In the genomic region with DNA sequence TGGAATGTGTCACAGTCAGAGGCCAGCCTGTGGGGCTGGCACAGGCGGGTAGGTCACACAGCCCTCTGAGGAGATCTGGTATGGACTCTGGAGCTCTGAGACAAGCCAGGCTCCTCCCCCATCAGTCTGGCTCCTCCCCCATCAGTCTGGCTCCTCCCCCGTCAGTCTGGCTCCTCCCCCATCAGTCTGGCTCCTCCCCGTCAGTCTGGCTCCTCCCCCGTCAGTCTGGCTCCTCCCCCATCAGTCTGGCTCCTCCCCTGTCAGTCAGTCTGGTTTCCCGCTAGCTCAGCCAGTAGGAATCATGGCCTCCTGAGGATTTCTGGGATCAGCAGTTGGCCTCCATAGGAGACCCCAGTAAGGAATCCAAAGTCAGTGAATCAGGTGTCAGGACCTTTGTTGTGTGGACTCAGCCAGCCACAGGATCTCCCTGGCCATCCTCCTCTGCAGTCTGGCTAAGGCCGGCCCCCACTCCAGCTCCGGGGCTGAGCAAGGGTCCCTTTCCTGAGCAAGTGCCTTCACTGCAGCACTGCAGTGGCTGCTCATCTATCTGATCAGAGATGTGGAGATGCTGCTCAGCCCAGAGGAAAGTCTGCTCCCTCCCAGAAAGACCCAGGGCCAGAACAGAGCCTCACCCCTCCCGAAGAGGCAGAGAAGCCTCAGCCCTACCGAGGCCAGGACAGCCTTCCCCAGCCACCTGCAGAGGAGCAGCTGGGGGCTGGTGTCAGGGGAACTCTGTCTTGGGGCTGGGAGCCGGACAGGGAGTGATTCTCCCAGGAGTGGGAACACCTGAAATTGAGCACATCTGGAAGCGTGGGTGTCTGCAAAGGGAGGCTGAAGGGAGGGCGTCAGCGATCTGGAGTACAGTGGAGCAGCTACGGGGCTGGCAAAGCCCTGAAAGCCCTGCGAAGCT, we compare ENCODE assay signal across 13 cellular contexts. TPM values are rescaled to one million over a fixed set of nuclear protein-coding genes. Genes with fewer than 3 reads are reported as not detected.
DNase-seq lines count a peak whose midpoint lies in the region; ATAC-seq, FAIRE-seq and TF ChIP-seq lines count a peak whose summit lies in the region.
"Had no signal": no experiment of that assay in that cellular context is flagged by ENCODE, and none has a peak within 500 bp of the region (broad histone marks: within the 10 kb centered on the region; RNA-seq: fewer than 3 reads in every experiment).

No MANE protein-coding gene starts in this region.

- no peaks in the 10 kb centered on the region for H3K9me3 ChIP-seq in HUES6 (ENCODE audit: control insufficient read depth, insufficient read depth, low read depth, low read length)
- no peaks in the 10 kb centered on the region for H3K9me3 ChIP-seq in H1 (ENCODE audit: insufficient read depth in 2 of 2, low read depth in 1 of 2, low read length in 1 of 2)
- H3K9me3 ChIP-seq: upper lobe of left lung had no signal

- no peak for TF ChIP-seq RAD21 in H1 (IDR thresholded peaks at IDR 0.05 in 1 of 2, conservative IDR thresholded peaks at IDR 0.05 in 1 of 2; ENCODE audit: low read depth in 2 of 2, low read length in 2 of 2)

- H2BK15ac ChIP-seq in H1 (ENCODE audit: low read length) = no peak overlapping the region

- H3K4ac ChIP-seq in H1 (replicated peaks; ENCODE audit: insufficient read length, low read depth, low read length) = no peak overlapping the region

- no peaks in the 10 kb centered on the region for H3K79me1 ChIP-seq in H1 (ENCODE audit: low read depth, low read length)

- H3K4me1 ChIP-seq in HUES6 (ENCODE audit: control insufficient read depth, insufficient read depth, low read length) (peaks cover 43% of the 10 kb centered on the region), H1 (replicated peaks in 1 of 4; ENCODE audit: control insufficient read depth in 3 of 4, insufficient read depth in 4 of 4, low read length in 3 of 4) (peaks cover 0 to 26% (median 16%) of the 10 kb centered on the region in 4 experiments; a peak in 6 of 7 replicates)
- H3K4me1 ChIP-seq: upper lobe of left lung had no signal

- H3K23ac ChIP-seq in H1 (ENCODE audit: insufficient read length) = no peak overlapping the region

- H3K36me3 ChIP-seq in HUES6 (ENCODE audit: control insufficient read depth, insufficient read depth, low read length) (no peaks in the 10 kb centered on the region), H1 (ENCODE audit: control insufficient read depth in 2 of 4, insufficient read depth in 4 of 4, low read length in 3 of 4) (no peaks in the 10 kb centered on the region)
- H3K36me3 ChIP-seq: upper lobe of left lung had no signal

- no peak overlapping the region for H3K56ac ChIP-seq in H1 (replicated peaks; ENCODE audit: insufficient read length, low read depth, low read length)

- H3K79me2 ChIP-seq in H1 (ENCODE audit: control insufficient read depth in 1 of 2, insufficient read depth in 2 of 2, low read length in 2 of 2) = no peaks in the 10 kb centered on the region

- no peak overlapping the region; the same call in 1 of the 2 replicates for H4K8ac ChIP-seq in H1 (ENCODE audit: extremely low read depth, insufficient read depth, low read length)

- H3K9ac ChIP-seq in HUES6 (ENCODE audit: low read length) (no peak overlapping the region), H1 (replicated peaks in 1 of 4; ENCODE audit: extremely low read depth in 1 of 4, low read depth in 3 of 4, low read length in 3 of 4) (no peak overlapping the region)

- 88% methylated on average over 12 of the region's 15 CpGs; no CpG with 5 or more reads in 1 of the 2 experiments for WGBS in H1 (ENCODE audit: extremely low coverage in 1 of 2, insufficient coverage in 1 of 2, insufficient read length in 1 of 2, insufficient replicate concordance in 2 of 2, low coverage in 1 of 2, low lambda C conversion rate in 2 of 2, missing lambda C conversion rate in 1 of 2), 2 experiments

- no peak overlapping the region for H2BK120ac ChIP-seq in H1 (replicated peaks; ENCODE audit: low read depth, low read length)

- H2BK12ac ChIP-seq in H1 (ENCODE audit: low read depth, low read length) = no peak overlapping the region; the same call in 1 of the 2 replicates

- H4K91ac ChIP-seq in H1 (replicated peaks; ENCODE audit: insufficient read length, low read length) = peak overlapping the region; percentile 4

- TF ChIP-seq POLR2A in H1 (IDR thresholded peaks at IDR 0.05; ENCODE audit: control extremely low read depth in 1 of 2, low read depth in 2 of 2, low read length in 2 of 2) = no peak

- ATAC-seq in sciatic nerve (no peak), HG03159 (IDR thresholded peaks at IDR 0.05; ENCODE audit: unreplicated experiment) (no peak)

- peak overlapping the region; percentile 5; the same call in 1 of the 2 replicates for H2BK5ac ChIP-seq in H1 (ENCODE audit: low read depth, low read length)

- H2AFZ ChIP-seq in H1 (ENCODE audit: low read length) = no peak overlapping the region

- H2BK20ac ChIP-seq in H1 (ENCODE audit: low read length) = no peak overlapping the region

- POLR2A ChIA-PET in H1 (lab: Charles Lee; ENCODE audit: partially characterized antibody) = interaction anchor here (1.2 kb wide), 1 partner anchor 17 kb away, joined by 7 read pairs; no protein-coding TSS in a partner anchor

- CTCF ChIA-PET in H1 (lab: Charles Lee; ENCODE audit: partially characterized antibody) = interaction anchor here (0.9 to 2.2 kb wide), 8 partner anchors 8 to 117 kb away, joined by 3 to 14 read pairs (median 5); no protein-coding TSS in a partner anchor

- H4K5ac ChIP-seq in H1 (ENCODE audit: insufficient read length, low read depth, low read length) = no peak overlapping the region

- TF ChIP-seq EP300 in H1 (IDR thresholded peaks at IDR 0.05; ENCODE audit: borderline replicate concordance in 1 of 2, low read depth in 2 of 2, low read length in 2 of 2) = no peak

- H4K20me1 ChIP-seq in H1 (replicated peaks in 1 of 2; ENCODE audit: control insufficient read depth in 1 of 2, insufficient read depth in 2 of 2, low read length in 2 of 2) = no peaks in the 10 kb centered on the region

- DNase-seq in activated T-cell treated with anti-CD3 and anti-CD28 coated beads, Interleukin-2, amount 50 U/mL, for 48 hours = peak; percentile 32 to 34
- no peak for DNase-seq in activated T-cell treated with anti-CD3 and anti-CD28 coated beads, Interleukin-2, amount 50 U/mL, for 1 hour
- DNase-seq in H1 (ENCODE audit: low read depth in 1 of 2, low spot score in 2 of 2) = peak in 1 of 2 experiments; percentile 70
- DNase-seq in sciatic nerve (ENCODE audit: low spot score) = peak; percentile 50
- no peak for DNase-seq in HPDE6-E6E7 (ENCODE audit: extremely low spot score)
- DNase-seq in foreskin fibroblast = no peak
- DNase-seq: cerebellar nuclear complex, DMS 273 treated with DMSO at 0.1 percent for 48 hours, NCI-H1694, upper lobe of left lung had no signal

- FAIRE-seq in H1 (lab: Jason Lieb, UNC) = peak; percentile 52

- H3K27ac ChIP-seq in HUES6 (ENCODE audit: low read depth, low read length) (no peak overlapping the region), H1 (ENCODE audit: low read depth, low read length) (no peak overlapping the region)
- H3K27ac ChIP-seq: upper lobe of left lung had no signal

- no peak overlapping the region for H2AK5ac ChIP-seq in H1 (ENCODE audit: low read depth, low read length)

- intact Hi-C loops in sciatic nerve (cut with DNase I) = no loop called here

- peak overlapping the region; percentile 45 to 61 for H3K4me2 ChIP-seq in H1 (ENCODE audit: insufficient read depth in 1 of 2, low read depth in 2 of 2, low read length in 2 of 2)

- H3K23me2 ChIP-seq in H1 (ENCODE audit: low read depth, low read length) = no peaks in the 10 kb centered on the region

- H3K4me3 ChIP-seq in HUES6 (ENCODE audit: low read depth, low read length) (peak overlapping the region; percentile 46; the same call in 1 of the 2 replicates), H1 (ENCODE audit: extremely low read depth in 1 of 4, insufficient read depth in 2 of 4, low read depth in 3 of 4, low read length in 4 of 4) (peak overlapping the region in 1 of 4 experiments; percentile 46; a peak in 1 of 8 replicates), foreskin fibroblast (ENCODE audit: low read depth in 1 of 2, low read length in 2 of 2) (no peak overlapping the region)
- H3K4me3 ChIP-seq: upper lobe of left lung had no signal

- H3K14ac ChIP-seq in H1 (ENCODE audit: insufficient read length) = no peak overlapping the region

- no peak overlapping the region; the same call in 1 of the 2 replicates for H3K18ac ChIP-seq in H1 (ENCODE audit: extremely low read depth, low read length)

- TF ChIP-seq CTCF in H1 (IDR thresholded peaks at IDR 0.05; ENCODE audit: control extremely low read depth in 1 of 3, insufficient read depth in 1 of 3, low read depth in 1 of 3, low read length in 3 of 3) (no peak), foreskin fibroblast (IDR thresholded peaks at IDR 0.05; ENCODE audit: low read depth, low read length) (no peak)

- H3K27me3 ChIP-seq in HUES6 (ENCODE audit: control insufficient read depth, insufficient read depth, low read length) (peaks cover 32% of the 10 kb centered on the region), H1 (replicated peaks in 1 of 4; ENCODE audit: control insufficient read depth in 3 of 4, extremely low read depth in 1 of 4, insufficient read depth in 3 of 4, low read length in 3 of 4) (peaks cover 0 to 7% (median 5%) of the 10 kb centered on the region in 4 experiments; a peak in 6 of 7 replicates)
- H3K27me3 ChIP-seq: upper lobe of left lung had no signal

RNA-seq across cellular contexts. Expression of a gene that starts 35.7 kb away (rescaled TPM):
- 3.1 and 3.6 TPM in 2 replicates for total RNA-seq in H1 (2021; fragmentation: NEBNext Ultra II Directional; extraction: Animal tissue kit (Norgen Biotek cat#: 25700))
- 1.2 and 2.2 TPM in 2 replicates for polyA plus RNA-seq in H1 (2011; rRNA removed)
- polyA plus RNA-seq in H1 (2011; cell fraction: cytosol; rRNA removed) = 2.0 TPM
- 6.2 TPM for polyA plus RNA-seq in H1 (2011; cell fraction: nucleus; rRNA removed)
- polyA plus RNA-seq in H1 (2012, experiment 1 of 2) = 1.1 to 3.1 TPM (median 2.0 TPM) in 4 replicates
- polyA plus RNA-seq in H1 (2012, experiment 2 of 2) = 5.0 TPM
- polyA plus RNA-seq in H1 (2013, experiment 1 of 2) = 2.8 TPM
- 2.0 TPM for polyA plus RNA-seq in H1 (2013, experiment 2 of 2)
- 1.9 and 3.2 TPM in 2 replicates for polyA minus RNA-seq in H1 (2011; rRNA and poly(A)+ RNA removed)
- 1.9 TPM for polyA minus RNA-seq in H1 (2011; cell fraction: cytosol; rRNA and poly(A)+ RNA removed)
- 4.0 TPM for polyA minus RNA-seq in H1 (2011; cell fraction: nucleus; rRNA and poly(A)+ RNA removed)
- 6.8 TPM for total RNA-seq in sciatic nerve
- total RNA-seq: myocyte had no signal

Comparison
In these comparisons a context has a peak if more than half of its experiments do, and no peak if none do; other contexts are left out.
1. DNase-seq: peak in activated T-cell treated with anti-CD3 and anti-CD28 coated beads, Interleukin-2, amount 50 U/mL, for 48 hours (2 of 2) and sciatic nerve (single experiment); none in activated T-cell treated with anti-CD3 and anti-CD28 coated beads, Interleukin-2, amount 50 U/mL, for 1 hour (single experiment), HPDE6-E6E7 (single experiment) and foreskin fibroblast (0 of 2).